ENCODE assay signal across 1 cellular context in genomic region chr4:82890913-82891727, GRCh38.
TF ChIP-seq lines count a peak whose summit lies in the region.

SEC31A (minus strand) TSS chr4:82891153; CDS start chr4:82881936, 9,217 bp downstream.

TF ChIP-seq in GM12878, 131 proteins besides CTCF, POLR2A, EP300 and RAD21 (continued from another document):
- no peak for TF ChIP-seq KDM1A (IDR thresholded peaks at IDR 0.05; ENCODE audit: borderline replicate concordance)
- TF ChIP-seq CHD4 (IDR thresholded peaks at IDR 0.05) = no peak
- TF ChIP-seq E2F4 (IDR thresholded peaks at IDR 0.05; ENCODE audit: low read depth, low read length) = no peak; the same call in 1 of the 2 replicates
- peak; percentile 38 to 67; a peak in 3 of 4 replicates for TF ChIP-seq SRF (IDR thresholded peaks at IDR 0.05; ENCODE audit: low read depth in 2 of 2, low read length in 2 of 2)
- peak; percentile 4 for TF ChIP-seq PBX3 (IDR thresholded peaks at IDR 0.05; ENCODE audit: insufficient replicate concordance, low read depth, low read length)
- peak; percentile 54 for TF ChIP-seq NR2F1 (conservative IDR thresholded peaks at IDR 0.05)
- TF ChIP-seq BCL3 (IDR thresholded peaks at IDR 0.05; ENCODE audit: borderline replicate concordance, insufficient read depth, low read depth, low read length, poor library complexity, severe bottlenecking) = peak; percentile 38
- peak; percentile 96 for TF ChIP-seq CREB1 (IDR thresholded peaks at IDR 0.05; ENCODE audit: low read depth)
- peak; percentile 15 for TF ChIP-seq KLF5 (IDR thresholded peaks at IDR 0.05; ENCODE audit: partially characterized antibody)
- peak; percentile 68 for TF ChIP-seq MYC (IDR thresholded peaks at IDR 0.05; ENCODE audit: insufficient read depth, insufficient read length, insufficient replicate concordance, low read length, severe bottlenecking)
- TF ChIP-seq POU2F2 (IDR thresholded peaks at IDR 0.05; ENCODE audit: borderline replicate concordance, low read depth, low read length) = peak; percentile 88
- TF ChIP-seq POLR2AphosphoS2 (IDR thresholded peaks at IDR 0.05; ENCODE audit: low read depth, low read length) = peak; percentile 87
- 0 out of 2 replicates have a peak, but pooled peaks have one; percentile 22 for TF ChIP-seq MEF2A (IDR thresholded peaks at IDR 0.05; ENCODE audit: insufficient read depth, low read depth, low read length)
- TF ChIP-seq SMARCA5 (IDR thresholded peaks at IDR 0.05) = peak; percentile 49; the same call in 1 of the 2 replicates
- no peak for TF ChIP-seq ATF2 (IDR thresholded peaks at IDR 0.05; ENCODE audit: low read length)
- peak; percentile 94 for TF ChIP-seq CHD2 (IDR thresholded peaks at IDR 0.05; ENCODE audit: borderline replicate concordance, low read depth, low read length)
- peak; percentile 93 for TF ChIP-seq MLLT1 (IDR thresholded peaks at IDR 0.05)
- TF ChIP-seq ASH2L (IDR thresholded peaks at IDR 0.05; ENCODE audit: borderline replicate concordance, low read depth) = no peak
- peak; percentile 96 for TF ChIP-seq PML (IDR thresholded peaks at IDR 0.05; ENCODE audit: low read length)
- TF ChIP-seq NR2C1 (IDR thresholded peaks at IDR 0.05) = peak; percentile 31; the same call in 1 of the 2 replicates
- TF ChIP-seq RUNX3 (IDR thresholded peaks at IDR 0.05; ENCODE audit: low read length) = peak; percentile 73
- TF ChIP-seq E2F8 (IDR thresholded peaks at IDR 0.05; ENCODE audit: low read depth, partially characterized antibody) = peak; percentile 51
- TF ChIP-seq E4F1 (IDR thresholded peaks at IDR 0.05; ENCODE audit: borderline replicate concordance, partially characterized antibody) = peak; percentile 95
- TF ChIP-seq CREM (IDR thresholded peaks at IDR 0.05; ENCODE audit: low read depth) = peak; percentile 94
- TF ChIP-seq RELB (IDR thresholded peaks at IDR 0.05; ENCODE audit: low read depth) = peak; percentile 52; the same call in 1 of the 2 replicates
- TF ChIP-seq ZZZ3 (IDR thresholded peaks at IDR 0.05; ENCODE audit: control insufficient read depth, insufficient read length, low read depth) = no peak
- TF ChIP-seq NRF1 (conservative IDR thresholded peaks at IDR 0.05; ENCODE audit: low read depth, low read length) = 0 out of 2 replicates have a peak, but pooled peaks have one; percentile 15
- peak; percentile 89 for TF ChIP-seq ZBTB40 (IDR thresholded peaks at IDR 0.05; ENCODE audit: borderline replicate concordance)
- TF ChIP-seq POLR2AphosphoS5 (IDR thresholded peaks at IDR 0.05; ENCODE audit: low read length) = peak; percentile 98
- TF ChIP-seq ZNF384 (IDR thresholded peaks at IDR 0.05; ENCODE audit: borderline replicate concordance, low read depth, low read length) = peak; percentile 13; the same call in 1 of the 2 replicates
- peak; percentile 33 for TF ChIP-seq SIX5 (IDR thresholded peaks at IDR 0.05; ENCODE audit: low read depth, low read length, severe bottlenecking)
